ENCODE assay signal across 16 cellular contexts in the genomic region with DNA sequence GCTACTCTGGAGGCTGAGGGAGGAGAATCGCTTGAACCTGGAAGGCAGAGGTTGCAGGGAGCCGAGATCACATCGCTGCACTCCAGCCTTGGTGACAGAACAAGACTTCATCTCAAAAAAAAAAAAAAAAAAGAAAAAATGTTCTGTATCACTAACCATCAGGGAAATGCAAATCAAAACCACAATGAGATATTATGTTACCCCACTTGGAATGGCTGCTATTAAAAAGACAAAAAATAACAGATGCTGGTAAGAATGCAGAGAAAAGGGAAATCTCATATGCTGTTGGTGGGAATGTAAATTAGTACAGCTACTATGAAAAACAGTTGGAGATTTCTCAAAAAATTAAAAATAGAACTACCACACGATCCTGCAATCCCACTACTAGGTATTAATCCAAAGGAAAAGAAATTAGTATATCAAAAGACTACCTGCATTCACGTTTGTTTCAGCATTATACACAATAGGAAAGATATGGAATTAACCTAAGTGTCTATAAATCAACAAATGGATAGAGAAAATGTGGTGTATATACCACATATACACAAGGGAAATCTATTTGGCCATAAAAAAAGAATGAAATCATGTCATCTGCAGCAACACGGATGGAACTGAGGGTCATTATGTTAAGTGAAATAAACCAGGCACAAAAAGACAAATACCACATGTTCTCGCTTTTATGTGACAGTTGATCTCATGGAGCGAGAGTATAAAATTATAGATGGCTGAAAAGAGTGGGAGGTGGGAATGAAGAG.
DNase-seq lines count a peak whose midpoint lies in the region; ATAC-seq and TF ChIP-seq lines count a peak whose summit lies in the region.
"Had no signal": no experiment of that assay in that cellular context is flagged by ENCODE, and none has a peak within 500 bp of the region (broad histone marks: within the 10 kb centered on the region; RNA-seq: fewer than 3 reads in every experiment).

No MANE protein-coding gene starts in this region.

- intact Hi-C loops in sciatic nerve (cut with DNase I) = no loop called here

- peaks cover 79% of the 10 kb centered on the region for H3K79me2 ChIP-seq in GM23248 (ENCODE audit: insufficient read depth)

- no peaks in the 10 kb centered on the region for H3K27me3 ChIP-seq in GM23248 (replicated peaks; ENCODE audit: insufficient read depth)
- H3K27me3 ChIP-seq: heart left ventricle had no signal

- ATAC-seq in sciatic nerve = peak; percentile 65
- no peak for ATAC-seq in HG03439 (IDR thresholded peaks at IDR 0.05; ENCODE audit: unreplicated experiment)
- no peak for ATAC-seq in HG02610 (IDR thresholded peaks at IDR 0.05; ENCODE audit: unreplicated experiment)
- ATAC-seq: effector memory CD8-positive, alpha-beta T cell; K562; natural killer cell treated with Interleukin-12 subunit alpha and Interleukin-12 subunit beta and Interleukin-15 and Interleukin-18, amount 100 ng/mL, for 72 hours; T-cell had no signal

- 27 to 29% methylated on average over 8 of the region's 8 CpGs for WGBS in GM23248 (ENCODE audit: low coverage in 1 of 2, low lambda C conversion rate in 2 of 2, missing lambda C conversion rate in 2 of 2), 2 experiments

- H3K9me3 ChIP-seq in GM23248 (ENCODE audit: low read depth) = no peaks in the 10 kb centered on the region
- H3K9me3 ChIP-seq: heart left ventricle had no signal

- no peaks in the 10 kb centered on the region for H3K36me3 ChIP-seq in GM23248 (ENCODE audit: low read depth)
- H3K36me3 ChIP-seq: heart left ventricle had no signal

- peaks cover 47% of the 10 kb centered on the region for H3K4me1 ChIP-seq in GM23248 (ENCODE audit: insufficient read depth)

- H3K4me3 ChIP-seq in GM23248 (no peak overlapping the region), choroid plexus epithelial cell (ENCODE audit: low read depth, low read length) (no peak overlapping the region)
- H3K4me3 ChIP-seq: heart left ventricle, K562, smooth muscle cell had no signal

- DNase-seq in GM23248 (peak; percentile 26), NCI-H2171 treated with DMSO at 0.1 percent for 48 hours (lab: John Stamatoyannopoulos, UW) (peak; percentile 92), choroid plexus epithelial cell (ENCODE audit: low read depth) (peak; percentile 53), sciatic nerve (ENCODE audit: low spot score) (no peak), retina (no peak), GM10248 (ENCODE audit: extremely low spot score) (no peak)
- DNase-seq: activated T-cell treated with anti-CD3 and anti-CD28 coated beads, Interleukin-2, amount 50 U/mL, for 24 hours; amniotic stem cell; effector memory CD8-positive, alpha-beta T cell; heart left ventricle; T-cell had no signal

- peak overlapping the region; percentile 22 for H3K4me2 ChIP-seq in GM23248 (ENCODE audit: unreplicated experiment)
- H3K4me2 ChIP-seq: smooth muscle cell had no signal

- TF ChIP-seq CTCF in choroid plexus epithelial cell (conservative IDR thresholded peaks at IDR 0.05; ENCODE audit: low read depth, low read length) = no peak
- TF ChIP-seq CTCF in GM10248 (IDR thresholded peaks at IDR 0.05; ENCODE audit: control extremely low read depth, extremely low read depth, low read depth, missing control alignments) = no peak

- CTCF ChIA-PET in GM10248 (lab: Yijun Ruan, JAX) = interaction anchor here (0.7 to 3.5 kb wide), 2 partner anchors 11 to 46 kb away, joined by 4 to 11 read pairs; no protein-coding TSS in a partner anchor

- H3K9ac ChIP-seq in GM23248 = no peak overlapping the region

- H3K9me2 ChIP-seq in GM23248 (ENCODE audit: insufficient read depth) = no peaks in the 10 kb centered on the region

- H3F3A ChIP-seq in GM23248 (ENCODE audit: insufficient read depth) = peaks cover 30% of the 10 kb centered on the region

- in situ Hi-C loops in GM23248 (cut with MboI) = no loop called here

- POLR2A ChIA-PET in GM10248 (lab: Yijun Ruan, JAX) = no interaction called here

- H2AFZ ChIP-seq in GM23248 = no peak overlapping the region

- H3K27ac ChIP-seq in GM23248 = no peak overlapping the region
- H3K27ac ChIP-seq: heart left ventricle had no signal

- H4K20me1 ChIP-seq in GM23248 (ENCODE audit: insufficient read depth) = no peaks in the 10 kb centered on the region

Comparison
In these comparisons a context has a peak if more than half of its experiments do, and no peak if none do; other contexts are left out.
1. DNase-seq: peak in GM23248 (single experiment), NCI-H2171 treated with DMSO at 0.1 percent for 48 hours (single experiment) and choroid plexus epithelial cell (single experiment); none in sciatic nerve (single experiment), retina (single experiment) and GM10248 (single experiment).